ENCODE assay signal across 24 cellular contexts in the genomic region with DNA sequence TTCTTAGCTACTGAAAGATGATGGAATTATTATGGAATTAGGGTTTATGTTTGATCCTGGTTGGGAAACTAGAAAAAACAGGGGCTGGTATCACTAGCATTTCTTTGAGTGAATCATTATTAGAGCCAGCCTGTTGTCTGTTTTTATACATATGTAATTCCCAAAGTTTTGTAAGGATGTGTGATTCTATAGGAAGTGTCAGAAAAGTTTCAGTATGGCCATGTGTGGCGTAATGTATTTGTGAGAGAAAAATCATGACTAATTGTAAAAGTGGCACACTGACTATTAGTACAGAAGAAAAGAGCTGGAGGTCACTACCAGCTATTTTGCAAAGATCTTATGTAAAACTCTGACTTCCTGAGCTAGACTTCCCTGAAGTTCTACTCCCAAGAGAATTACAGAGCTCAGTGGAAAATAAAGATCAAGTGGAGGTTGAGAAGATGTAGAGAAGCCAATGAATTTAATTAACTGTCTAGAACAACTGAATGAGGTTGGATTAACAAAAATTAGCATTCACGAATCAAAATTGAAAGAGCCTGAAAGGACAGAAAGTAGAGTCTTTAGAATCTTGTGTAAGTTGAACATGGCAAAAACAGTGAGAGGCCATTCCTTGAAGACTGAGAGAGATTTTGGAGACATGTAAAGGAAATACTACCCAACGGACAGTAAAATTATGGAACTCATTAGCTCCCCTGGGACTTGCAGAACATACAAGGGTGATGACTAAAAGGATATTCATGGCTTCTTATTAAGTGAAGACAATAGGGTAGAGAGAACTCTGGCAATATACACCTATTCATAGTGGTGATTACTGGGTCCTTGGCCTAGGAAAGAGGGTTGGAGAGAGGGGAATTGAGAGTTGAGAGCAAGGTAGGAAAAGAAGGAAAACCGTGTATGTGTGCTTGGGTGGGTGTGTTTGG. TPM values are rescaled to one million over a fixed set of nuclear protein-coding genes. Genes with fewer than 3 reads are reported as not detected.
DNase-seq lines count a peak whose midpoint lies in the region; ATAC-seq and TF ChIP-seq lines count a peak whose summit lies in the region.
"Had no signal": no experiment of that assay in that cellular context is flagged by ENCODE, and none has a peak within 500 bp of the region (broad histone marks: within the 10 kb centered on the region; RNA-seq: fewer than 3 reads in every experiment).

No MANE protein-coding gene starts in this region.

- POLR2A ChIA-PET in SK-N-SH (lab: Yijun Ruan, JAX) (no interaction called here), Panc1 (lab: Charles Lee) (interaction anchor here (0.6 kb wide), 2 partner anchors 13 to 1407 kb away, joined by 3 to 4 read pairs; no protein-coding TSS in a partner anchor)

- H3K27me3 ChIP-seq in SK-N-SH (ENCODE audit: insufficient read depth) (no peaks in the 10 kb centered on the region), Panc1 (ENCODE audit: control insufficient read depth, insufficient read depth, low read length) (no peaks in the 10 kb centered on the region), spleen (replicated peaks in 1 of 7) (no peaks in the 10 kb centered on the region)
- H3K27me3 ChIP-seq: gastroesophageal sphincter, pancreas, upper lobe of right lung had no signal

- no peaks in the 10 kb centered on the region for H3K9me3 ChIP-seq in SK-N-SH
- H3K9me3 ChIP-seq in Panc1 (ENCODE audit: control insufficient read depth, insufficient read depth, low read depth, low read length) = peaks cover 6% of the 10 kb centered on the region; the same call in 1 of the 2 replicates
- no peaks in the 10 kb centered on the region for H3K9me3 ChIP-seq in spleen
- H3K9me3 ChIP-seq: gastroesophageal sphincter, pancreas, upper lobe of right lung had no signal

- no peak overlapping the region for H3K9ac ChIP-seq in SK-N-SH

- no peak for TF ChIP-seq EP300 in SK-N-SH (IDR thresholded peaks at IDR 0.05; ENCODE audit: borderline replicate concordance in 1 of 2, low read depth in 1 of 2, low read length in 1 of 2)

- H2AFZ ChIP-seq in SK-N-SH (ENCODE audit: low read depth) = peak overlapping the region; percentile 17; the same call in 1 of the 2 replicates

- no TSS peak for BruUV-seq in Panc1 (replicated peaks; lab: Mats Ljungman, UMichigan)

- DNase-seq in SK-N-SH (no peak), Panc1 (ENCODE audit: low read depth, low spot score) (no peak), fibroblast of gingiva (ENCODE audit: low read depth) (peak; percentile 29), spleen (no peak), NCI-H2107 treated with DMSO at 0.1 percent for 48 hours (lab: John Stamatoyannopoulos, UW; ENCODE audit: unreplicated experiment) (no peak)
- DNase-seq: 8988T; activated B cell treated with CpG ODN at 0.5 μM for 24 hours; activated CD8-positive, alpha-beta T cell treated with anti-CD3 and anti-CD28 coated beads for 36 hours; activated T-cell treated with anti-CD3 and anti-CD28 coated beads, Interleukin-2, amount 50 U/mL, for 24 hours; DMS153; mesenchymal stem cell; naive B cell; NCI-H526 treated with DMSO at 0.1 percent for 48 hours; pancreas; stimulated activated CD4-positive, alpha-beta T cell treated with anti-CD3 and anti-CD28 coated beads, Interleukin-4, amount 100 ng/mL, for 1 hour; stimulated activated naive CD8-positive, alpha-beta T cell treated with anti-CD3 and anti-CD28 coated beads, Interleukin-15, amount 100 ng/mL, for 72 hours; T-helper 2 cell; upper lobe of right lung had no signal

- H3K36me3 ChIP-seq in SK-N-SH (replicated peaks in 1 of 2; ENCODE audit: control insufficient read depth in 1 of 2, insufficient read depth in 2 of 2, low read length in 1 of 2) (peaks cover 0 to 14% of the 10 kb centered on the region in 2 experiments), Panc1 (ENCODE audit: control insufficient read depth, insufficient read depth, low read length) (no peaks in the 10 kb centered on the region), spleen (no peaks in the 10 kb centered on the region)
- H3K36me3 ChIP-seq: gastroesophageal sphincter, pancreas, upper lobe of right lung had no signal

- TF ChIP-seq POLR2A in spleen (IDR thresholded peaks at IDR 0.05) = no peak

- ATAC-seq in SK-N-SH treated with all-trans-retinoic acid at 6 μM for 48 hours = no peak
- ATAC-seq in Panc1 = no peak
- ATAC-seq in GM18520 (IDR thresholded peaks at IDR 0.05; ENCODE audit: unreplicated experiment) = no peak
- ATAC-seq: activated CD8-positive, alpha-beta T cell treated with anti-CD3 and anti-CD28 coated beads for 36 hours; gastroesophageal sphincter; pancreas; stimulated activated naive CD8-positive, alpha-beta T cell treated with anti-CD3 and anti-CD28 coated beads, Interleukin-15, amount 100 ng/mL, for 72 hours; upper lobe of right lung had no signal

- H4K20me1 ChIP-seq in SK-N-SH (ENCODE audit: insufficient read depth) = no peaks in the 10 kb centered on the region

- no peak overlapping the region for H3K4me3 ChIP-seq in SK-N-SH (ENCODE audit: low read depth in 2 of 2, low read length in 1 of 2)
- H3K4me3 ChIP-seq in Panc1 (ENCODE audit: low read depth in 2 of 2, low read length in 2 of 2) = no peak overlapping the region
- H3K4me3 ChIP-seq in spleen = no peak overlapping the region
- H3K4me3 ChIP-seq: coronary artery, gastroesophageal sphincter, pancreas, upper lobe of right lung had no signal

- peak overlapping the region; percentile 23; the same call in 1 of the 2 replicates for H3K4me2 ChIP-seq in SK-N-SH

- peaks cover 34% of the 10 kb centered on the region for H3K79me2 ChIP-seq in SK-N-SH (ENCODE audit: insufficient read depth)

- CTCF ChIA-PET in SK-N-SH (lab: Yijun Ruan, JAX) (no interaction called here), Panc1 (lab: Charles Lee) (interaction anchor here (1.2 kb wide), 1 partner anchor 121 kb away, joined by 4 read pairs; no protein-coding TSS in a partner anchor)

- H3K4me1 ChIP-seq in SK-N-SH (ENCODE audit: control insufficient read depth in 1 of 2, insufficient read depth in 2 of 2, low read depth in 1 of 2, low read length in 1 of 2) (peaks cover 0 to 34% of the 10 kb centered on the region in 2 experiments; a peak in 3 of 4 replicates), Panc1 (ENCODE audit: control insufficient read depth, insufficient read depth, low read length) (peaks cover 74% of the 10 kb centered on the region), spleen (peaks cover 0 to 15% (median 0%) of the 10 kb centered on the region in 6 donors)
- H3K4me1 ChIP-seq: gastroesophageal sphincter, pancreas had no signal

- TF ChIP-seq RAD21 in SK-N-SH (IDR thresholded peaks at IDR 0.05; ENCODE audit: low read length) = no peak

- H3K9me2 ChIP-seq in SK-N-SH = no peaks in the 10 kb centered on the region

- H3F3A ChIP-seq in SK-N-SH (replicated peaks; ENCODE audit: insufficient read depth) = peaks cover 21% of the 10 kb centered on the region

- 82% methylated on average over 4 of the region's 4 CpGs for WGBS in SK-N-SH (ENCODE audit: low lambda C conversion rate)
- 80 to 92% (median 82%) methylated on average over 4 of the region's 4 CpGs for WGBS in spleen, 5 donors

- no peak for TF ChIP-seq CTCF in SK-N-SH (IDR thresholded peaks at IDR 0.05)
- no peak for TF ChIP-seq CTCF in Panc1 (IDR thresholded peaks at IDR 0.05)
- no peak for TF ChIP-seq CTCF in spleen (IDR thresholded peaks at IDR 0.05 in 8 of 11, conservative IDR thresholded peaks at IDR 0.05 in 3 of 11)

- H3K27ac ChIP-seq in SK-N-SH (ENCODE audit: low read depth in 2 of 2, low read length in 1 of 2) (peak overlapping the region in 1 of 2 experiments; percentile 95; a peak in 2 of 4 replicates), Panc1 (ENCODE audit: low read length) (peak overlapping the region; percentile 100), temporal lobe (ENCODE audit: low read depth, low read length) (peak overlapping the region; percentile 84), spleen (no peak overlapping the region)
- H3K27ac ChIP-seq: coronary artery, gastroesophageal sphincter, pancreas, upper lobe of right lung had no signal

- in situ Hi-C loops in Panc1 (cut with HindIII; ENCODE audit: low pct_unique_long_range_greater_than_20kb, low sequenced_read_pairs) = loop anchor here (25.0 kb wide), 1 partner anchor 124 kb away; a partner anchor contains a TSS

- intact Hi-C loops in Panc1 (cut with micrococcal nuclease; ENCODE audit: unreplicated experiment) (no loop called here), spleen (cut with DNase I; ENCODE audit: low total_unique reads) (no loop called here)

TF ChIP-seq in SK-N-SH, 30 proteins besides CTCF, POLR2A, EP300 and RAD21 (continues in another document):
- TF ChIP-seq POLR2AphosphoS5 (IDR thresholded peaks at IDR 0.05; ENCODE audit: low read depth, low read length) = no peak
- no peak for TF ChIP-seq FOXM1 (IDR thresholded peaks at IDR 0.05; ENCODE audit: low read depth)
- TF ChIP-seq RFX5 (IDR thresholded peaks at IDR 0.05; ENCODE audit: low read length) = no peak

TF ChIP-seq in SK-N-SH treated with all-trans-retinoic acid at 6 μM for 48 hours, 23 proteins besides CTCF, POLR2A, EP300 and RAD21:
- TF ChIP-seq ZFP3 (CRISPR knock-in tag; IDR thresholded peaks at IDR 0.05) (no peak), CSDC2 (CRISPR knock-in tag; IDR thresholded peaks at IDR 0.05) (no peak), BACH2 (CRISPR knock-in tag; IDR thresholded peaks at IDR 0.05; ENCODE audit: borderline replicate concordance) (no peak), ZNF8 (CRISPR knock-in tag; IDR thresholded peaks at IDR 0.05) (no peak), ISL1 (CRISPR knock-in tag; IDR thresholded peaks at IDR 0.05) (no peak)

RNA-seq across cellular contexts. Expression of a gene that starts 12.5 kb away (rescaled TPM):
- 4.5 and 5.9 TPM in 2 replicates for polyA plus RNA-seq in SK-N-SH (2012; rRNA removed)
- polyA plus RNA-seq in SK-N-SH (2012; cell fraction: cytosol; rRNA removed) = 5.9 and 6.3 TPM in 2 replicates
- 4.0 and 4.8 TPM in 2 replicates for polyA plus RNA-seq in SK-N-SH (2012; cell fraction: nucleus; rRNA removed)
- 22.8 TPM for total RNA-seq in Panc1 (2021; ENCODE audit: unreplicated experiment)
- 12.7 TPM for polyA plus RNA-seq in Panc1 (2012; ENCODE audit: insufficient read length)
- total RNA-seq in temporal lobe = 16.2 TPM
- total RNA-seq in spleen = 1 to 10 TPM in 4 of 7 donors, under 1 TPM in 3; 0.28 to 1.9 (median 1.1) TPM
- polyA plus RNA-seq in spleen = under 1 TPM; 0.06 to 0.22 (median 0.16) TPM
- total RNA-seq: activated B cell treated with CpG ODN at 0.5 μM for 24 hours; activated CD8-positive, alpha-beta T cell treated with anti-CD3 and anti-CD28 coated beads for 36 hours had no signal
- polyA plus RNA-seq: CD14-positive monocyte had no signal

Comparison
In these comparisons a context has a peak if more than half of its experiments do, and no peak if none do; other contexts are left out.
1. H3K27ac ChIP-seq: peak in Panc1 (single experiment) and temporal lobe (single experiment); none in spleen (0 of 8).